Comparison of ENCODE assay signal across 1 cellular context in genomic region chr3:48428863-48429415, GRCh38.
TF ChIP-seq lines count a peak whose summit lies in the region.

No MANE protein-coding gene starts in this region.

TF ChIP-seq in H1, 55 proteins besides CTCF, POLR2A, EP300 and RAD21:
- no peak for TF ChIP-seq ATF2 (IDR thresholded peaks at IDR 0.05; ENCODE audit: low read length)
- peak in 1 of 2 experiments; percentile 13; a peak in 1 of 4 replicates for TF ChIP-seq SIN3A (conservative IDR thresholded peaks at IDR 0.05 in 1 of 2, IDR thresholded peaks at IDR 0.05 in 1 of 2; ENCODE audit: low read depth in 1 of 2, low read length in 2 of 2)
- TF ChIP-seq EGR1 (IDR thresholded peaks at IDR 0.05; ENCODE audit: borderline replicate concordance, low read depth, low read length): no peak
- no peak for TF ChIP-seq USF2 (IDR thresholded peaks at IDR 0.05; ENCODE audit: low read length)
- no peak for TF ChIP-seq YY1 (IDR thresholded peaks at IDR 0.05; ENCODE audit: low read depth, low read length)
- no peak for TF ChIP-seq CHD7 (IDR thresholded peaks at IDR 0.05; ENCODE audit: insufficient replicate concordance, low read length)
- TF ChIP-seq TAF1 (IDR thresholded peaks at IDR 0.05; ENCODE audit: low read depth, low read length): 0 out of 2 replicates have a peak, but pooled peaks have one; percentile 37
- TF ChIP-seq BRCA1 (IDR thresholded peaks at IDR 0.05; ENCODE audit: low read depth, low read length): no peak
- TF ChIP-seq SIRT6 (IDR thresholded peaks at IDR 0.05; ENCODE audit: low read length): no peak
- no peak for TF ChIP-seq CREB1 (IDR thresholded peaks at IDR 0.05)
- TF ChIP-seq ASH2L (IDR thresholded peaks at IDR 0.05; ENCODE audit: low read length): no peak
